ENCODE assay signal across 14 cellular contexts in genomic region chr2:26934335-26934724, GRCh38.
"Had no signal": no experiment of that assay in that cellular context is flagged by ENCODE, and none has a peak within 500 bp of the region (broad histone marks: within the 10 kb centered on the region; RNA-seq: fewer than 3 reads in every experiment).

No MANE protein-coding gene starts in this region.

- H3K4me3 Mint-ChIP-seq: naive B cell, nephron had no signal

- ATAC-seq: gastroesophageal sphincter, left colon, left ventricle myocardium superior had no signal

- H3K27ac Mint-ChIP-seq: nephron had no signal

- H3K36me3 Mint-ChIP-seq: naive B cell had no signal

- DNase-seq: cortex of kidney; dorsolateral prefrontal cortex; effector memory CD4-positive, alpha-beta T cell; glutamatergic neuron; left colon; left ventricle myocardium superior; mesenchymal stem cell; naive B cell; small intestine; stimulated activated CD4-positive, alpha-beta T cell treated with anti-CD3 and anti-CD28 coated beads, Interleukin-12 subunit alpha, Interleukin-12 subunit beta, amount 100 ng/mL, for 4 hours; stimulated activated naive CD4-positive, alpha-beta T cell; trophoblast cell had no signal

- H3K9me3 Mint-ChIP-seq: naive B cell, nephron had no signal

- H3K4me1 Mint-ChIP-seq: naive B cell, nephron had no signal
